24 cellular contexts compared by ENCODE assay signal in genomic region chr2:171344182-171344581, GRCh38.
A peak's percentile ranks its signal among the peaks of the same experiment; 100 is the strongest.
DNase-seq lines count a peak whose midpoint lies in the region; ATAC-seq, FAIRE-seq and TF ChIP-seq lines count a peak whose summit lies in the region.
"Had no signal": no experiment of that assay in that cellular context is flagged by ENCODE, and none has a peak within 500 bp of the region (broad histone marks: within the 10 kb centered on the region; RNA-seq: fewer than 3 reads in every experiment).

No MANE protein-coding gene starts in this region.

- no peak overlapping the region for H3K4me3 Mint-ChIP-seq in activated T-cell treated with anti-CD3 and anti-CD28 coated beads, Interleukin-2, amount 50 U/mL, for 4 hours
- no peak overlapping the region for H3K4me3 Mint-ChIP-seq in astrocyte (ENCODE audit: unreplicated experiment)
- no peak overlapping the region for H3K4me3 Mint-ChIP-seq in stimulated activated memory B cell treated with anti-CD40 and anti-IgM and Interleukin-4, amounts not matched to agents 10 μg/mL and 1 μg/mL and 100 μg/mL, for 72 hours
- H3K4me3 Mint-ChIP-seq: CD4-positive, alpha-beta memory T cell had no signal

- peaks cover 25% of the 10 kb centered on the region for H3K4me1 Mint-ChIP-seq in activated T-cell treated with anti-CD3 and anti-CD28 coated beads, Interleukin-2, amount 50 U/mL, for 4 hours (ENCODE audit: low read depth)
- H3K4me1 Mint-ChIP-seq in astrocyte (ENCODE audit: low read depth, unreplicated experiment): peaks cover 34% of the 10 kb centered on the region
- peaks cover 53% of the 10 kb centered on the region for H3K4me1 Mint-ChIP-seq in stimulated activated memory B cell treated with anti-CD40 and anti-IgM and Interleukin-4, amounts not matched to agents 10 μg/mL and 1 μg/mL and 100 μg/mL, for 72 hours

- H3K36me3 ChIP-seq in OCI-LY1 (ENCODE audit: insufficient read depth, low read length) (no peaks in the 10 kb centered on the region), astrocyte (ENCODE audit: insufficient read depth, low read length) (no peaks in the 10 kb centered on the region)

- peak overlapping the region; percentile 59 for H3K27ac Mint-ChIP-seq in astrocyte (ENCODE audit: unreplicated experiment)
- H3K27ac Mint-ChIP-seq in stimulated activated memory B cell treated with anti-CD40 and anti-IgM and Interleukin-4, amounts not matched to agents 10 μg/mL and 1 μg/mL and 100 μg/mL, for 72 hours: peak overlapping the region; percentile 23
- H3K27ac Mint-ChIP-seq: CD4-positive, alpha-beta memory T cell had no signal

- H3K4me2 ChIP-seq in OCI-LY1 (ENCODE audit: low read length) (peak overlapping the region; percentile 29), astrocyte (ENCODE audit: low read length) (no peak overlapping the region)
- H3K4me2 ChIP-seq: A549 had no signal

- H4K20me1 ChIP-seq in OCI-LY1 (ENCODE audit: insufficient read depth, low read length) (no peaks in the 10 kb centered on the region), astrocyte (ENCODE audit: insufficient read depth, low read length) (no peaks in the 10 kb centered on the region)

- FAIRE-seq in astrocyte (lab: Jason Lieb, UNC): no peak
- FAIRE-seq: A549, G401.6 had no signal

- no peak overlapping the region for H2AFZ ChIP-seq in OCI-LY1 (ENCODE audit: low read length)
- H2AFZ ChIP-seq in astrocyte (ENCODE audit: low read depth, low read length): no peak overlapping the region
- H2AFZ ChIP-seq: GM23248 had no signal

- TF ChIP-seq CTCF in OCI-LY1 (IDR thresholded peaks at IDR 0.05; ENCODE audit: low read length): no peak
- TF ChIP-seq CTCF in astrocyte (IDR thresholded peaks at IDR 0.05; ENCODE audit: insufficient read depth, low read depth, low read length): no peak

- H3K4me1 ChIP-seq in OCI-LY1 (ENCODE audit: insufficient read depth, low read length, severe bottlenecking) (peaks cover 55% of the 10 kb centered on the region), astrocyte (ENCODE audit: insufficient read depth, low read length) (peaks cover 13% of the 10 kb centered on the region)

- H3K9me3 ChIP-seq in OCI-LY1 (ENCODE audit: low read length) (no peaks in the 10 kb centered on the region), astrocyte (ENCODE audit: insufficient read depth, low read depth, low read length) (no peaks in the 10 kb centered on the region)
- H3K9me3 ChIP-seq: A549 had no signal

- no peaks in the 10 kb centered on the region for H3K9me2 ChIP-seq in OCI-LY1 (ENCODE audit: low read depth, low read length)

- peaks cover 7% of the 10 kb centered on the region; the same call in 1 of the 2 replicates for H3F3A ChIP-seq in OCI-LY1 (ENCODE audit: insufficient read depth, low read length)

- H3K9ac ChIP-seq in OCI-LY1 (ENCODE audit: low read length) (peak overlapping the region; percentile 23; the same call in 1 of the 2 replicates), astrocyte (ENCODE audit: low read length) (no peak overlapping the region)
- H3K9ac ChIP-seq: GM23248 had no signal

- H3K79me2 ChIP-seq in OCI-LY1 (ENCODE audit: insufficient read depth, low read length): no peaks in the 10 kb centered on the region
- H3K79me2 ChIP-seq in astrocyte (ENCODE audit: insufficient read depth, low read length): no peaks in the 10 kb centered on the region

- H3K27me3 ChIP-seq in OCI-LY1 (ENCODE audit: insufficient read depth, low read length) (no peaks in the 10 kb centered on the region), astrocyte (ENCODE audit: insufficient read depth, low read length) (no peaks in the 10 kb centered on the region)

- H3K36me3 Mint-ChIP-seq in activated T-cell treated with anti-CD3 and anti-CD28 coated beads, Interleukin-2, amount 50 U/mL, for 4 hours (ENCODE audit: insufficient read depth): peaks cover 7% of the 10 kb centered on the region
- no peaks in the 10 kb centered on the region for H3K36me3 Mint-ChIP-seq in astrocyte (ENCODE audit: low read depth, unreplicated experiment)
- H3K36me3 Mint-ChIP-seq in stimulated activated memory B cell treated with anti-CD40 and anti-IgM and Interleukin-4, amounts not matched to agents 10 μg/mL and 1 μg/mL and 100 μg/mL, for 72 hours: no peaks in the 10 kb centered on the region

- no peaks in the 10 kb centered on the region for H3K9me3 Mint-ChIP-seq in activated T-cell treated with anti-CD3 and anti-CD28 coated beads, Interleukin-2, amount 50 U/mL, for 4 hours
- H3K9me3 Mint-ChIP-seq in astrocyte (ENCODE audit: unreplicated experiment): no peaks in the 10 kb centered on the region
- no peaks in the 10 kb centered on the region for H3K9me3 Mint-ChIP-seq in stimulated activated memory B cell treated with anti-CD40 and anti-IgM and Interleukin-4, amounts not matched to agents 10 μg/mL and 1 μg/mL and 100 μg/mL, for 72 hours
- H3K9me3 Mint-ChIP-seq: CD4-positive, alpha-beta memory T cell had no signal

- H3K27me3 Mint-ChIP-seq in activated T-cell treated with anti-CD3 and anti-CD28 coated beads, Interleukin-2, amount 50 U/mL, for 4 hours (ENCODE audit: low read depth): no peaks in the 10 kb centered on the region
- no peaks in the 10 kb centered on the region for H3K27me3 Mint-ChIP-seq in astrocyte (ENCODE audit: low read depth, unreplicated experiment)
- H3K27me3 Mint-ChIP-seq in stimulated activated memory B cell treated with anti-CD40 and anti-IgM and Interleukin-4, amounts not matched to agents 10 μg/mL and 1 μg/mL and 100 μg/mL, for 72 hours: no peaks in the 10 kb centered on the region
- H3K27me3 Mint-ChIP-seq: CD4-positive, alpha-beta memory T cell had no signal

- H3K4me3 ChIP-seq in OCI-LY1 (ENCODE audit: low read depth, low read length, poor library complexity, severe bottlenecking) (no peak overlapping the region), astrocyte (ENCODE audit: insufficient read depth, low read depth, low read length) (no peak overlapping the region)
- H3K4me3 ChIP-seq: A549, GM23248, SK-N-MC had no signal

- peak overlapping the region; percentile 46 for H3K27ac ChIP-seq in OCI-LY1 (ENCODE audit: low read depth, low read length, poor library complexity, severe bottlenecking)
- H3K27ac ChIP-seq in astrocyte (ENCODE audit: low read depth, low read length): no peak overlapping the region
- H3K27ac ChIP-seq: A549, GM23248, SK-N-MC had no signal

- peak; percentile 62 to 64 for ATAC-seq in activated T-cell treated with anti-CD3 and anti-CD28 coated beads, Interleukin-2, amount 50 U/mL, for 4 hours
- ATAC-seq in stimulated activated memory B cell treated with anti-CD40 and anti-IgM and Interleukin-4, amounts not matched to agents 10 μg/mL and 1 μg/mL and 100 μg/mL, for 72 hours: no peak
- ATAC-seq in GM21390 (IDR thresholded peaks at IDR 0.05; ENCODE audit: unreplicated experiment): no peak
- ATAC-seq: A549, Panc1 had no signal

- DNase-seq in activated T-cell treated with anti-CD3 and anti-CD28 coated beads, Interleukin-2, amount 50 U/mL, for 4 hours: no peak
- no peak for DNase-seq in activated T-cell treated with anti-CD3 and anti-CD28 coated beads, Interleukin-2, amount 50 U/mL, for 1 hour
- DNase-seq in astrocyte (ENCODE audit: low read depth) (no peak), HCEC 1CT (no peak)
- DNase-seq: AML-193; C1 segment of cervical spinal cord; CD4-positive, alpha-beta memory T cell; COR-L47; GM23248; H7; IMR-90; KG1; MM.1S; NCI-H2029; NCI-H446 treated with DMSO at 0.1 percent for 48 hours; NCI-H526 treated with DMSO at 0.1 percent for 48 hours; SHP77 treated with DMSO at 0.1 percent for 48 hours had no signal

Comparison
In these comparisons a context has a peak if more than half of its experiments do, and no peak if none do; other contexts are left out.
1. ATAC-seq: peak in activated T-cell treated with anti-CD3 and anti-CD28 coated beads, Interleukin-2, amount 50 U/mL, for 4 hours (2 of 2); none in stimulated activated memory B cell treated with anti-CD40 and anti-IgM and Interleukin-4, amounts not matched to agents 10 μg/mL and 1 μg/mL and 100 μg/mL, for 72 hours (single experiment) and GM21390 (single experiment).